ENCODE assay signal across 20 cellular contexts in the genomic region with DNA sequence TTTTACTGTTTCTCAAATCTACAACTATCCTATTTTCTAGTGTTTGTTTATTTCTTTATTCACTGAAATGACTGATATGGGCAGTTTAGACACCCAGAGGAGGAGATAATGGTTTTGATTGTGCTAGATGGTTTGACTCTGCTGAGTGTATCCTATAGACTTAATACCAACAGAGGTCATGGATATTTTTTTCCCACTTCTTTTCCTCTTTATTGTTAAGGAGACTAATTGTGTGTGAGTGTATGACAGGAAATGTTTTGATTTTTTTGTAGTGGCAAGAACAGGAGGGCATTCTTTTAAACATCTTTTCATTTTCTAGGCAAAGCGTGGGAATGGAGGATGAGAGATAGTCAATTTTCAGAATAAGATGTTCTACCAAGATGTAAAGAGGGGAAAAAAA.
DNase-seq lines count a peak whose midpoint lies in the region; ATAC-seq, FAIRE-seq and TF ChIP-seq lines count a peak whose summit lies in the region.
"Had no signal": no experiment of that assay in that cellular context is flagged by ENCODE, and none has a peak within 500 bp of the region (broad histone marks: within the 10 kb centered on the region; RNA-seq: fewer than 3 reads in every experiment).

No MANE protein-coding gene starts in this region.

- H3K9me3 Mint-ChIP-seq in natural killer cell treated with Interleukin-12 subunit alpha and Interleukin-12 subunit beta and Interleukin-15 and Interleukin-18, amount 100 ng/mL, for 72 hours: peaks cover 5% of the 10 kb centered on the region
- H3K9me3 Mint-ChIP-seq: CD4-positive, alpha-beta memory T cell had no signal

- H3K27me3 Mint-ChIP-seq in natural killer cell treated with Interleukin-12 subunit alpha and Interleukin-12 subunit beta and Interleukin-15 and Interleukin-18, amount 100 ng/mL, for 72 hours: no peaks in the 10 kb centered on the region
- H3K27me3 Mint-ChIP-seq: CD4-positive, alpha-beta memory T cell had no signal

- no peak overlapping the region for H2AFZ ChIP-seq in DND-41 (ENCODE audit: low read depth, low read length)
- H2AFZ ChIP-seq: GM23248 had no signal

- ATAC-seq in DND-41 (ENCODE audit: insufficient read depth, low read depth): no peak
- ATAC-seq in natural killer cell treated with Interleukin-12 subunit alpha and Interleukin-12 subunit beta and Interleukin-15 and Interleukin-18, amount 100 ng/mL, for 72 hours: no peak
- ATAC-seq: GM12878 had no signal

- H3K4me3 ChIP-seq in DND-41 (ENCODE audit: low read depth in 1 of 2, low read length in 2 of 2): no peak overlapping the region
- H3K4me3 ChIP-seq in adrenal gland: no peak overlapping the region
- H3K4me3 ChIP-seq: GM12878, GM23248 had no signal

- H3K9ac ChIP-seq in DND-41 (ENCODE audit: low read depth, low read length): no peak overlapping the region
- H3K9ac ChIP-seq: GM23248 had no signal

- no peaks in the 10 kb centered on the region for H3K79me2 ChIP-seq in DND-41 (ENCODE audit: insufficient read depth, low read length)

- TF ChIP-seq CTCF in DND-41 (IDR thresholded peaks at IDR 0.05; ENCODE audit: borderline replicate concordance, extremely low read depth, low read length, poor library complexity, severe bottlenecking) (no peak), adrenal gland (IDR thresholded peaks at IDR 0.05) (no peak)

- FAIRE-seq in urothelium cell line (lab: Jason Lieb, UNC): no peak
- FAIRE-seq: D721Med, GM12878, H1 had no signal

- no peaks in the 10 kb centered on the region for H3K27me3 ChIP-seq in DND-41 (ENCODE audit: insufficient read depth, low read length, poor library complexity)
- H3K27me3 ChIP-seq in adrenal gland: no peaks in the 10 kb centered on the region

- H3K4me3 Mint-ChIP-seq in natural killer cell treated with Interleukin-12 subunit alpha and Interleukin-12 subunit beta and Interleukin-15 and Interleukin-18, amount 100 ng/mL, for 72 hours: peak overlapping the region; percentile 7
- H3K4me3 Mint-ChIP-seq: CD4-positive, alpha-beta memory T cell had no signal

- peaks cover 46% of the 10 kb centered on the region for H3K4me1 ChIP-seq in DND-41 (ENCODE audit: insufficient read depth, low read length)
- no peaks in the 10 kb centered on the region for H3K4me1 ChIP-seq in adrenal gland (replicated peaks in 1 of 2)

- H3K36me3 Mint-ChIP-seq in natural killer cell treated with Interleukin-12 subunit alpha and Interleukin-12 subunit beta and Interleukin-15 and Interleukin-18, amount 100 ng/mL, for 72 hours: peaks cover 6% of the 10 kb centered on the region

- H3K27ac ChIP-seq in DND-41 (ENCODE audit: low read length) (peak overlapping the region; percentile 81), adrenal gland (no peak overlapping the region)
- H3K27ac ChIP-seq: GM23248 had no signal

- H3K36me3 ChIP-seq in DND-41 (ENCODE audit: insufficient read depth, low read length) (no peaks in the 10 kb centered on the region), adrenal gland (replicated peaks in 1 of 2) (no peaks in the 10 kb centered on the region)

- H3K9me3 ChIP-seq in DND-41 (ENCODE audit: insufficient read depth, low read length, severe bottlenecking): no peaks in the 10 kb centered on the region
- H3K9me3 ChIP-seq in adrenal gland (replicated peaks in 1 of 3): no peaks in the 10 kb centered on the region

- no peak overlapping the region for H3K4me2 ChIP-seq in DND-41 (ENCODE audit: insufficient read depth, low read length)

- WGBS in adrenal gland, 4 donors: 89 to 94% (median 91%) methylated on average over 1 of the region's 1 CpG

- intact Hi-C loops in adrenal gland (cut with DNase I): no loop called here

- TF ChIP-seq POLR2A in adrenal gland (IDR thresholded peaks at IDR 0.05): no peak

- no peaks in the 10 kb centered on the region for H4K20me1 ChIP-seq in DND-41 (ENCODE audit: insufficient read depth, low read length)

- H3K4me1 Mint-ChIP-seq in natural killer cell treated with Interleukin-12 subunit alpha and Interleukin-12 subunit beta and Interleukin-15 and Interleukin-18, amount 100 ng/mL, for 72 hours (ENCODE audit: low read depth in 2 of 2): peaks cover 25 to 28% of the 10 kb centered on the region in 2 donors

- no peak for DNase-seq in DND-41
- DNase-seq in dermis blood vessel endothelial cell: peak; percentile 50
- peak; percentile 68 for DNase-seq in foreskin melanocyte
- no peak for DNase-seq in natural killer cell treated with Interleukin-12 subunit alpha and Interleukin-12 subunit beta and Interleukin-15 and Interleukin-18, amount 100 ng/mL, for 72 hours (ENCODE audit: low spot score)
- no peak for DNase-seq in EL
- DNase-seq in urothelium cell line (ENCODE audit: low spot score): no peak
- DNase-seq in DMS153 (lab: John Stamatoyannopoulos, UW): no peak
- DNase-seq in adrenal gland: no peak
- DNase-seq: C1 segment of cervical spinal cord; CD4-positive, alpha-beta memory T cell; DMS 273 treated with DMSO at 0.1 percent for 48 hours; DMS53; DMS79 treated with DMSO at 0.1 percent for 48 hours; GDM1; GM23248; H7; HCEC 1CT had no signal

- H3K27ac Mint-ChIP-seq in natural killer cell treated with Interleukin-12 subunit alpha and Interleukin-12 subunit beta and Interleukin-15 and Interleukin-18, amount 100 ng/mL, for 72 hours: peak overlapping the region; percentile 6 to 76
- H3K27ac Mint-ChIP-seq: CD4-positive, alpha-beta memory T cell had no signal

Comparison
In these comparisons a context has a peak if more than half of its experiments do, and no peak if none do; other contexts are left out.
1. DNase-seq: peak in dermis blood vessel endothelial cell (single experiment) and foreskin melanocyte (single experiment); none in DND-41 (single experiment), natural killer cell treated with Interleukin-12 subunit alpha and Interleukin-12 subunit beta and Interleukin-15 and Interleukin-18, amount 100 ng/mL, for 72 hours (single experiment), EL (single experiment), urothelium cell line (single experiment), DMS153 (single experiment) and adrenal gland (0 of 7).